In the genomic region with DNA sequence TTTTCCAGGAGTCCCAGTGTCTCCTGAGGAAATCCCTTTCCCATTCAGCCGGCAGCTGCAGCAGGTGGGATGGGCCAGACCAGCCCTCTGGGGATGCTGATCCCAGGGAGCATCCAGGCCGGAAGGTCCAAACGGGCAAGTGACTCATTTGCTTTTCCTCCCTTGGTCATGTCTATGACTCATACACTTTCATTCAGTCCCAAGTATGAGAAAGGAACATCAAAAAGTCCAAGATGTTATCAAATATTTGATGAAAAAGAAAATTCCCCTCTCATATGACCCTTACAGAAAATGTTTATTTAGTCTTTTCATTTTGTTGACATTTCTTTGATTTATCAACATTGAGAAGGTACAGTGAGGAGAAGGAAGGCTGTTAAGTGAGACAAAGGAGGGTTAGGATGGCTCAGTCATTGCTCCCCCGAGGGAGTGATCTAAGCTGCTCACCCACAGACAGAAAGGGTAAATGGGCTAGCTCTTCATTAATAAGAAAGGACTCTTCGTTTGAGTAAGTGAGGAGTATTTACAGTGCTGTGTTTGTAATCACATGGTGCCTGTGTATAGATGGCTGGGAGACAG, we compare ENCODE assay signal across 9 cellular contexts.
A peak's percentile ranks its signal among the peaks of the same experiment; 100 is the strongest.
DNase-seq lines count a peak whose midpoint lies in the region; ATAC-seq and TF ChIP-seq lines count a peak whose summit lies in the region.
"Had no signal": no experiment of that assay in that cellular context is flagged by ENCODE, and none has a peak within 500 bp of the region (broad histone marks: within the 10 kb centered on the region; RNA-seq: fewer than 3 reads in every experiment).

No MANE protein-coding gene starts in this region.

- intact Hi-C loops in colonic mucosa (cut with DNase I) (no loop called here), natural killer cell (cut with micrococcal nuclease) (no loop called here)
- intact Hi-C loops in activated CD8-positive, alpha-beta T cell treated with anti-CD3 and anti-CD28 coated beads for 36 hours (cut with micrococcal nuclease) = no loop called here

- no peaks in the 10 kb centered on the region for H3K4me1 ChIP-seq in colonic mucosa
- peaks cover 50% of the 10 kb centered on the region for H3K4me1 ChIP-seq in mesodermal cell (ENCODE audit: control insufficient read depth, insufficient read depth, low read length, poor library complexity, severe bottlenecking)

- no peak overlapping the region for H3K9ac ChIP-seq in colonic mucosa (ENCODE audit: low read depth in 2 of 2, low read length in 2 of 2)

- ATAC-seq in activated CD8-positive, alpha-beta T cell treated with anti-CD3 and anti-CD28 coated beads for 36 hours = no peak
- ATAC-seq in natural killer cell = no peak

- H3K36me3 Mint-ChIP-seq in activated CD8-positive, alpha-beta T cell treated with anti-CD3 and anti-CD28 coated beads for 36 hours (ENCODE audit: low read depth) = no peaks in the 10 kb centered on the region
- no peaks in the 10 kb centered on the region for H3K36me3 Mint-ChIP-seq in natural killer cell

- TF ChIP-seq CTCF in AG09319 (IDR thresholded peaks at IDR 0.05; ENCODE audit: low read depth, low read length) (no peak), colonic mucosa (IDR thresholded peaks at IDR 0.05) (no peak), natural killer cell (IDR thresholded peaks at IDR 0.05) (no peak)
- TF ChIP-seq CTCF in activated CD8-positive, alpha-beta T cell treated with anti-CD3 and anti-CD28 coated beads for 36 hours (IDR thresholded peaks at IDR 0.05) = no peak

- no peaks in the 10 kb centered on the region for H3K9me3 Mint-ChIP-seq in activated CD8-positive, alpha-beta T cell treated with anti-CD3 and anti-CD28 coated beads for 36 hours
- no peaks in the 10 kb centered on the region for H3K9me3 Mint-ChIP-seq in natural killer cell

- H3K27ac Mint-ChIP-seq in activated CD8-positive, alpha-beta T cell treated with anti-CD3 and anti-CD28 coated beads for 36 hours = no peak overlapping the region
- no peak overlapping the region for H3K27ac Mint-ChIP-seq in natural killer cell

- DNase-seq in AG09319 (ENCODE audit: extremely low read depth, low read depth) (peak; percentile 14), LoVo (ENCODE audit: low spot score) (peak; percentile 91), colonic mucosa (peak; percentile 26), natural killer cell (no peak), NCI-H446 (lab: John Stamatoyannopoulos, UW) (no peak)
- DNase-seq in activated CD8-positive, alpha-beta T cell treated with anti-CD3 and anti-CD28 coated beads for 36 hours = no peak
- no peak for DNase-seq in activated CD4-positive, alpha-beta T cell treated with anti-CD3 and anti-CD28 coated beads for 1 hour
- DNase-seq: NCI-H2029 treated with DMSO at 0.1 percent for 48 hours had no signal

- H3K4me3 ChIP-seq in colonic mucosa (no peak overlapping the region), mesodermal cell (ENCODE audit: extremely low read depth, insufficient read depth, low read length, poor library complexity, severe bottlenecking) (no peak overlapping the region)

- POLR2A ChIA-PET in activated CD8-positive, alpha-beta T cell treated with anti-CD3 and anti-CD28 coated beads for 36 hours (lab: Charles Lee) = interaction anchor here (1.1 kb wide), 1 partner anchor 10 kb away, joined by 3 read pairs; no protein-coding TSS in a partner anchor

- H3K9me3 ChIP-seq in colonic mucosa = no peaks in the 10 kb centered on the region
- peaks cover 8% of the 10 kb centered on the region for H3K9me3 ChIP-seq in mesodermal cell (ENCODE audit: control insufficient read depth, low read length)

- 17 to 39% methylated on average over 2 to 4 of the region's 5 CpGs for WGBS in mesodermal cell (ENCODE audit: insufficient coverage in 2 of 2), 2 experiments

- no peak overlapping the region for H3K4me3 Mint-ChIP-seq in activated CD8-positive, alpha-beta T cell treated with anti-CD3 and anti-CD28 coated beads for 36 hours
- no peak overlapping the region for H3K4me3 Mint-ChIP-seq in natural killer cell

- CTCF ChIA-PET in activated CD8-positive, alpha-beta T cell treated with anti-CD3 and anti-CD28 coated beads for 36 hours (lab: Charles Lee) = no interaction called here

- H3K4me1 Mint-ChIP-seq in activated CD8-positive, alpha-beta T cell treated with anti-CD3 and anti-CD28 coated beads for 36 hours (ENCODE audit: low read depth) = peaks cover 29% of the 10 kb centered on the region
- no peaks in the 10 kb centered on the region for H3K4me1 Mint-ChIP-seq in natural killer cell

- H3K27ac ChIP-seq in colonic mucosa = no peak overlapping the region
- peak overlapping the region; percentile 85 for H3K27ac ChIP-seq in mesodermal cell (ENCODE audit: low read depth, low read length, severe bottlenecking)

- H3K36me3 ChIP-seq in colonic mucosa = no peaks in the 10 kb centered on the region
- no peaks in the 10 kb centered on the region for H3K36me3 ChIP-seq in mesodermal cell (ENCODE audit: control insufficient read depth, insufficient read depth, low read length)

- no peaks in the 10 kb centered on the region for H3K27me3 ChIP-seq in colonic mucosa

- H3K27me3 Mint-ChIP-seq in activated CD8-positive, alpha-beta T cell treated with anti-CD3 and anti-CD28 coated beads for 36 hours = peaks cover 2% of the 10 kb centered on the region
- H3K27me3 Mint-ChIP-seq in natural killer cell (ENCODE audit: low read depth in 2 of 2) = peaks cover 7 to 12% of the 10 kb centered on the region in 2 donors

Comparison
In these comparisons a context has a peak if more than half of its experiments do, and no peak if none do; other contexts are left out.
1. DNase-seq: peak in AG09319 (single experiment), LoVo (single experiment) and colonic mucosa (single experiment); none in activated CD8-positive, alpha-beta T cell treated with anti-CD3 and anti-CD28 coated beads for 36 hours (single experiment), natural killer cell (single experiment), activated CD4-positive, alpha-beta T cell treated with anti-CD3 and anti-CD28 coated beads for 1 hour (single experiment) and NCI-H446 (0 of 2).